In the genomic region with DNA sequence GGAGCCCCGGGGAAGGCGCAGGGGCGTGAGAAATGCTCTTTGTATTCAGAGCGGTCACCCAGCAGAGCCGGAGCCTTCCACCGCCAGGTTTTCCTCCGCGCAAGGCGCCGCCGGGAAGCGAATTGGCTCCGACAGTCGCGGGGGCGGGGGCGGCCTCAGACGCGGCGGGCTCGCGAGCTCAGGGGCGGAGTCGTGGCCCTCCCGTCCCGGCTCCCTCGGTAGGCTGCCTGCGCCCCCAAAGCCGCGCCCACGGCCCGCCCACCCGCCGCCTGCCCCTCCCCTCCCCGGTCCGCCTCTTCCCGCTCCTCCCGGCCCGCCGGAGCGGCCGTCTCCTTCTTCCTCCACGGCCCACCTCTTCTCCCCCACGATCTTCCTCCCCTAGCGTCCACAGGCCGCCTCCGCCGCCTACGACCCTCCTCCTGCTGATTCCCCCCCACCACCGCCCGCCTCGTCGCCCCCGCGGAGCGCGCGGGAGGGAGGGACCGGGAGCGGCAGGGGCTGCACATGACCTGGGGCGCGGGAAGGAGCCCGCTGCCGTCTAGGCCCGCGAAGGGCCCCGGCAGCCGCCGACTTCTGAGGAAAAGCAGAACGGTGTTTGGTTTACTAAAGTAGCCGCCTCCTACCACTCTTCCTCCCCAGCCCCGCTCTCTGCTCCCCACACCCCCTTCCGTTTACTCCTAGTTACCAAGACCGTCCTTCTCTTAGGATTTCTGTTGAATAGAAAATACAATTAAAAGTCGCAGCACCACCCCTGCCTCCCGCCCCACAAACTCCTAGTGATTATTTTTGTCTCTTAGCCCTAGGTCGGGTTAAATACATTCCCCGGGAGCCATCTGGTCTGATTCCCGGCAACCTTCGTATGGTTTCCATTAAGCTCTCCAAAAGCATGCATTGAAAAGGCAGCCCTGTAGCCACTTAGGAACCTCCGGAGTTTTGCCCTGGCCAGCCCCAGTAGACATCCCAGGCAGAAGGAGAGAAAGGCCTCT, we compare ENCODE assay signal across 8 cellular contexts. TPM values are rescaled to one million over a fixed set of nuclear protein-coding genes. Genes with fewer than 3 reads are reported as not detected.
A peak's percentile ranks its signal among the peaks of the same experiment; 100 is the strongest.
DNase-seq lines count a peak whose midpoint lies in the region; ATAC-seq, FAIRE-seq and TF ChIP-seq lines count a peak whose summit lies in the region.

No MANE protein-coding gene starts in this region.

- DNase-seq in EH (ENCODE audit: low read depth) (peak; percentile 96), H54 (ENCODE audit: insufficient read length, low spot score) (peak; percentile 58), M059J (ENCODE audit: low read depth) (peak; percentile 88), SHP77 treated with DMSO at 0.1 percent for 48 hours (lab: John Stamatoyannopoulos, UW) (peak; percentile 82), foreskin keratinocyte (peak; percentile 72 to 86), neural progenitor cell (ENCODE audit: low spot score) (peak; percentile 95), stomach (peak; percentile 96)
- DNase-seq in activated naive CD4-positive, alpha-beta T cell (lab: John Stamatoyannopoulos, UW): peak; percentile 27 to 81 (median 53)

- H3F3A ChIP-seq in neural progenitor cell (ENCODE audit: low read depth): peaks cover 24% of the 10 kb centered on the region

- no peak for FAIRE-seq in H54 (lab: Jason Lieb, UNC)

- peak overlapping the region; percentile 82 for H3K4me3 Mint-ChIP-seq in neural progenitor cell

- H3K79me2 ChIP-seq in neural progenitor cell (ENCODE audit: low read depth): no peaks in the 10 kb centered on the region

- H3K4me1 ChIP-seq in foreskin keratinocyte (peaks cover 16% of the 10 kb centered on the region), neural progenitor cell (peaks cover 16% of the 10 kb centered on the region), stomach (peaks cover 39 to 64% (median 56%) of the 10 kb centered on the region in 4 donors)

- no peaks in the 10 kb centered on the region for H3K27me3 ChIP-seq in foreskin keratinocyte
- no peaks in the 10 kb centered on the region for H3K27me3 ChIP-seq in neural progenitor cell
- no peaks in the 10 kb centered on the region for H3K27me3 ChIP-seq in stomach

- H3K36me3 Mint-ChIP-seq in neural progenitor cell: no peaks in the 10 kb centered on the region

- intact Hi-C loops in stomach (cut with DNase I; ENCODE audit: low total_unique reads): no loop called here

- no peaks in the 10 kb centered on the region for H3K9me3 ChIP-seq in neural progenitor cell (ENCODE audit: low read depth)
- no peaks in the 10 kb centered on the region for H3K9me3 ChIP-seq in stomach

- H3K27me3 Mint-ChIP-seq in neural progenitor cell (ENCODE audit: insufficient read depth, low read depth): peaks cover 13% of the 10 kb centered on the region

- peak overlapping the region; percentile 78 for H3K4me2 ChIP-seq in neural progenitor cell

- peak; percentile 52; the same call in 1 of the 2 replicates for TF ChIP-seq POLR2A in H54 (IDR thresholded peaks at IDR 0.05; ENCODE audit: low read depth, low read length)
- TF ChIP-seq POLR2A in stomach (IDR thresholded peaks at IDR 0.05): peak in 1 of 4 donors; percentile 32

- TF ChIP-seq CTCF in foreskin keratinocyte (conservative IDR thresholded peaks at IDR 0.05) (no peak), neural progenitor cell (IDR thresholded peaks at IDR 0.05) (no peak), stomach (IDR thresholded peaks at IDR 0.05) (no peak)

- H3K27ac Mint-ChIP-seq in neural progenitor cell: peak overlapping the region; percentile 98

- no peaks in the 10 kb centered on the region for H4K20me1 ChIP-seq in neural progenitor cell (ENCODE audit: low read depth)

- peaks cover 51% of the 10 kb centered on the region for H3K4me1 Mint-ChIP-seq in neural progenitor cell

- peak overlapping the region; percentile 34 for H3K9ac ChIP-seq in neural progenitor cell

- H2AFZ ChIP-seq in neural progenitor cell (replicated peaks): peak overlapping the region; percentile 94

- peak overlapping the region; percentile 91 for H3K27ac ChIP-seq in foreskin keratinocyte
- peak overlapping the region; percentile 91 for H3K27ac ChIP-seq in neural progenitor cell
- H3K27ac ChIP-seq in stomach: peak overlapping the region; percentile 93 to 99 (median 96)

- H3K36me3 ChIP-seq in neural progenitor cell: no peaks in the 10 kb centered on the region
- H3K36me3 ChIP-seq in stomach: no peaks in the 10 kb centered on the region

- 1% methylated on average over 51 to 81 of the region's 81 CpGs for WGBS in stomach, 5 donors

- peak; percentile 12 for TF ChIP-seq EP300 in stomach (IDR thresholded peaks at IDR 0.05)

- H3K4me3 ChIP-seq in neural progenitor cell (peak overlapping the region; percentile 52), stomach (peak overlapping the region; percentile 43 to 66 (median 57))

- H3K9me3 Mint-ChIP-seq in neural progenitor cell: peaks cover 3% of the 10 kb centered on the region

- ATAC-seq in foreskin keratinocyte: peak; percentile 62

RNA-seq across cellular contexts. Expression of gene C4orf51, which starts 53.2 kb away (rescaled TPM):
- total RNA-seq in M059J (2014; rRNA removed; shearing (Covaris generic)): not detected in 2 replicates
- total RNA-seq in foreskin keratinocyte (not detected in 2 replicates), neural progenitor cell (ENCODE audit: low replicate concordance) (not detected in 2 replicates), stomach (not detected)
- polyA plus RNA-seq in foreskin keratinocyte (not detected in 2 replicates), stomach (not detected)

Comparison
In these comparisons a context has a peak if more than half of its experiments do, and no peak if none do; other contexts are left out.
1. Peak in every context shown above with its lines: DNase-seq, ATAC-seq, H3K4me3 ChIP-seq and H3K27ac ChIP-seq.